ENCODE assay signal across 8 cellular contexts in the genomic region with DNA sequence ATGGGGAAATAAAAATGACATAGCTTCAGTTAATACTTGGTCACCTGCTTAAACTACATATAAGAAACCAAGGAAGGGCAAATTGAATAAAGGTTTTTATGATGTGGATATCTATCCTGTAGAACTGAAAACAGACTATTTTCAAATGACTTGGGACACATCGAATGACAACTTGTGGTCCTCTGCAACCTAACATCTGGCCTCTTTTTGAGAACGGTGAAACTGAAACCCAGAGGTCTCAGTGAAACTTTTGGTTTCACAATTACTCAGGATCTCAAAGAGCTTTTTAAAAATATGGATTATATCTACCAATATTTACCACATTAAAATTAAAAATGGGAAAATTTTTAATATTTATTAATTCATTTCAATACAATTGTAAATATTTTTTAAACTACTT.
DNase-seq lines count a peak whose midpoint lies in the region; ATAC-seq and TF ChIP-seq lines count a peak whose summit lies in the region.

No MANE protein-coding gene starts in this region.

- DNase-seq in GM10266 (ENCODE audit: extremely low spot score) (peak; percentile 58), amniotic stem cell (lab: John Stamatoyannopoulos, UW) (no peak), NCI-H2081 (lab: John Stamatoyannopoulos, UW) (no peak), COR-L47 (lab: John Stamatoyannopoulos, UW) (no peak), osteocyte (ENCODE audit: extremely low spot score, unreplicated experiment) (no peak)
- DNase-seq in effector memory CD8-positive, alpha-beta T cell: peak in 1 of 3 experiments; percentile 16

- no peaks in the 10 kb centered on the region for H3K36me3 Mint-ChIP-seq in effector memory CD8-positive, alpha-beta T cell (ENCODE audit: insufficient read depth)
- no peaks in the 10 kb centered on the region for H3K36me3 Mint-ChIP-seq in osteocyte (ENCODE audit: unreplicated experiment)

- no peaks in the 10 kb centered on the region for H3K9me3 Mint-ChIP-seq in effector memory CD8-positive, alpha-beta T cell
- H3K9me3 Mint-ChIP-seq in osteocyte (ENCODE audit: unreplicated experiment): no peaks in the 10 kb centered on the region

- no peaks in the 10 kb centered on the region for H3K27me3 Mint-ChIP-seq in effector memory CD8-positive, alpha-beta T cell
- no peaks in the 10 kb centered on the region for H3K27me3 Mint-ChIP-seq in osteocyte (ENCODE audit: unreplicated experiment)

- TF ChIP-seq CTCF in GM10266 (IDR thresholded peaks at IDR 0.05; ENCODE audit: control insufficient read depth, insufficient read depth, low read depth, missing control alignments) (no peak), osteocyte (IDR thresholded peaks at IDR 0.05) (no peak)

- H3K4me1 Mint-ChIP-seq in effector memory CD8-positive, alpha-beta T cell (ENCODE audit: low read depth in 2 of 2): peaks cover 18 to 36% of the 10 kb centered on the region in 2 donors
- H3K4me1 Mint-ChIP-seq in osteocyte (ENCODE audit: unreplicated experiment): peaks cover 44% of the 10 kb centered on the region

- peak overlapping the region; percentile 31 to 70 for H3K4me3 Mint-ChIP-seq in effector memory CD8-positive, alpha-beta T cell
- no peak overlapping the region for H3K4me3 Mint-ChIP-seq in osteocyte (ENCODE audit: unreplicated experiment)

- H3K27ac Mint-ChIP-seq in effector memory CD8-positive, alpha-beta T cell: peak overlapping the region in 1 of 2 donors; percentile 74
- H3K27ac Mint-ChIP-seq in osteocyte (ENCODE audit: unreplicated experiment): no peak overlapping the region

- ATAC-seq in GM19468 (IDR thresholded peaks at IDR 0.05; ENCODE audit: extremely low read depth, unreplicated experiment) (peak; percentile 31), HG03469 (IDR thresholded peaks at IDR 0.05; ENCODE audit: unreplicated experiment) (peak; percentile 80)
- ATAC-seq in effector memory CD8-positive, alpha-beta T cell (replicated peaks): peak; percentile 93

Comparison
In these comparisons a context has a peak if more than half of its experiments do, and no peak if none do; other contexts are left out.
1. ATAC-seq: peak in every context shown above with its lines; median percentile 93 in effector memory CD8-positive, alpha-beta T cell; 80 in HG03469; 31 in GM19468.